ENCODE assay signal across 10 cellular contexts in the genomic region with DNA sequence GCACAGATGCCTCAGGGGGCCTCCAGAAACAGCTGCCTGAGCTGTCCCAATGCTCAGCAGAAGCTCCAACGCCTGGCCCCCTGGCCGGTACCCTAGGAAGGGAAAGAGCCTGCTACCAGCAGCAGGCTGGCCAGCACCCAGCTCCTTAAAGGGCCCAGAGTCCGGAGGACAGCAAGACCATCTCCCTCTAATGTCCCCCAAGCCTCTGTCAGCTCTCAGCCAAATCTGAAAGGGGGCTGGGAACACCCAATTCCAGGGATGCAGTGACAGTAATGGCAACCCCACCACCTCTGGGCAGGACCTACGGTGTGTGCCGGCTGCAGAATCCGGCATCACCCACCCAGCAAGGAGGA. TPM values are rescaled to one million over a fixed set of nuclear protein-coding genes. Genes with fewer than 3 reads are reported as not detected.
DNase-seq lines count a peak whose midpoint lies in the region; ATAC-seq and TF ChIP-seq lines count a peak whose summit lies in the region.
"Had no signal": no experiment of that assay in that cellular context is flagged by ENCODE, and none has a peak within 500 bp of the region (broad histone marks: within the 10 kb centered on the region; RNA-seq: fewer than 3 reads in every experiment).

No MANE protein-coding gene starts in this region.

- H3K79me2 ChIP-seq in PC-9 (ENCODE audit: low read depth), result peaks cover 91% of the 10 kb centered on the region

- no TSS peak for BruUV-seq in PC-9 (replicated peaks; lab: Mats Ljungman, UMichigan)

- peaks cover 47% of the 10 kb centered on the region for H3K4me1 ChIP-seq in PC-9 (replicated peaks; ENCODE audit: insufficient read depth)

- H3F3A ChIP-seq in PC-9 (ENCODE audit: insufficient read depth, low read depth), result peaks cover 34% of the 10 kb centered on the region

- no peak overlapping the region for H2AFZ ChIP-seq in PC-9

- peaks cover 60% of the 10 kb centered on the region for H3K4me1 Mint-ChIP-seq in brain
- peaks cover 63 to 73% of the 10 kb centered on the region in 2 donors for H3K4me1 Mint-ChIP-seq in natural killer cell treated with Interleukin-12 subunit alpha and Interleukin-12 subunit beta and Interleukin-15 and Interleukin-18, amount 100 ng/mL, for 72 hours (ENCODE audit: low read depth in 2 of 2)

- peak overlapping the region; percentile 91 for H3K4me3 ChIP-seq in Jurkat, Clone E6-1 (ENCODE audit: low read length)
- H3K4me3 ChIP-seq in PC-9, result no peak overlapping the region

- intact Hi-C loops in PC-9 (cut with micrococcal nuclease; ENCODE audit: unreplicated experiment), result no loop called here

- peak overlapping the region in 3 of 5 experiments; percentile 66 to 97 (median 69) for H3K4me3 Mint-ChIP-seq in brain
- peak overlapping the region; percentile 100 for H3K4me3 Mint-ChIP-seq in natural killer cell treated with Interleukin-12 subunit alpha and Interleukin-12 subunit beta and Interleukin-15 and Interleukin-18, amount 100 ng/mL, for 72 hours

- H3K36me3 ChIP-seq in PC-9 (ENCODE audit: low read depth), result no peaks in the 10 kb centered on the region

- H3K9me3 ChIP-seq in PC-9 (ENCODE audit: insufficient read depth, low read depth), result no peaks in the 10 kb centered on the region

- DNase-seq in CD1c-positive myeloid dendritic cell (ENCODE audit: extremely low spot score) (peak; percentile 1), PC-9 (no peak), iPS-NIHi11 (ENCODE audit: low spot score) (no peak), epidermal melanocyte (ENCODE audit: insufficient read length, low spot score) (no peak)
- no peak for DNase-seq in Jurkat, Clone E6-1 (ENCODE audit: low read depth, low spot score)
- DNase-seq in natural killer cell treated with Interleukin-12 subunit alpha and Interleukin-12 subunit beta and Interleukin-15 and Interleukin-18, amount 100 ng/mL, for 72 hours (ENCODE audit: low spot score), result no peak
- DNase-seq: EL, NCI-H226 had no signal

- H4K20me1 ChIP-seq in PC-9 (ENCODE audit: insufficient read depth), result peaks cover 83% of the 10 kb centered on the region

- CTCF ChIA-PET in PC-9 (lab: Charles Lee), result interaction anchor here (0.6 kb wide), 1 partner anchor 92 kb away, joined by 8 read pairs; no protein-coding TSS in a partner anchor

- no peak overlapping the region for H3K27ac ChIP-seq in PC-9

- peak overlapping the region in 4 of 5 experiments; percentile 37 to 82 (median 56) for H3K27ac Mint-ChIP-seq in brain
- peak overlapping the region; percentile 88 to 99 for H3K27ac Mint-ChIP-seq in natural killer cell treated with Interleukin-12 subunit alpha and Interleukin-12 subunit beta and Interleukin-15 and Interleukin-18, amount 100 ng/mL, for 72 hours

- no peak for ATAC-seq in natural killer cell treated with Interleukin-12 subunit alpha and Interleukin-12 subunit beta and Interleukin-15 and Interleukin-18, amount 100 ng/mL, for 72 hours
- no peak for ATAC-seq in HG03280 (IDR thresholded peaks at IDR 0.05; ENCODE audit: unreplicated experiment)

- peaks cover 0 to 4% (median 0%) of the 10 kb centered on the region in 5 experiments for H3K9me3 Mint-ChIP-seq in brain
- H3K9me3 Mint-ChIP-seq in natural killer cell treated with Interleukin-12 subunit alpha and Interleukin-12 subunit beta and Interleukin-15 and Interleukin-18, amount 100 ng/mL, for 72 hours, result no peaks in the 10 kb centered on the region

- POLR2A ChIA-PET in PC-9 (lab: Charles Lee; ENCODE audit: unreplicated experiment), result no interaction called here

- H3K27me3 Mint-ChIP-seq in brain, result peaks cover 4% of the 10 kb centered on the region
- no peaks in the 10 kb centered on the region for H3K27me3 Mint-ChIP-seq in natural killer cell treated with Interleukin-12 subunit alpha and Interleukin-12 subunit beta and Interleukin-15 and Interleukin-18, amount 100 ng/mL, for 72 hours

- TF ChIP-seq CTCF in brain (conservative IDR thresholded peaks at IDR 0.05) (no peak), PC-9 (conservative IDR thresholded peaks at IDR 0.05) (no peak)

- no peak overlapping the region for H3K4me2 ChIP-seq in PC-9

- H3K27me3 ChIP-seq in PC-9 (ENCODE audit: insufficient read depth, low read depth), result no peaks in the 10 kb centered on the region

- H3K9me2 ChIP-seq in PC-9 (ENCODE audit: insufficient read depth), result no peaks in the 10 kb centered on the region

- H3K36me3 Mint-ChIP-seq in brain, result peaks cover 18% of the 10 kb centered on the region
- peaks cover 35% of the 10 kb centered on the region for H3K36me3 Mint-ChIP-seq in natural killer cell treated with Interleukin-12 subunit alpha and Interleukin-12 subunit beta and Interleukin-15 and Interleukin-18, amount 100 ng/mL, for 72 hours

RNA-seq across cellular contexts. Expression of a gene that starts 4.2 kb away (rescaled TPM):
- polyA plus RNA-seq in Jurkat, Clone E6-1 (2012; ENCODE audit: insufficient read depth, insufficient read length), result 249 TPM
- 61.8 TPM for polyA plus RNA-seq in brain (ENCODE audit: insufficient read depth, low read depth, low replicate concordance)
- 100 to 1,000 TPM; 260 to 492 TPM for total RNA-seq in natural killer cell treated with Interleukin-12 subunit alpha and Interleukin-12 subunit beta and Interleukin-15 and Interleukin-18, amount 100 ng/mL, for 72 hours
- total RNA-seq in PC-9 (2021), result 136 and 159 TPM in 2 replicates

RNA-seq across cellular contexts. Expression of a gene that starts 25.3 kb away (rescaled TPM):
- polyA plus RNA-seq in Jurkat, Clone E6-1 (2012; ENCODE audit: insufficient read depth, insufficient read length), result 64.3 TPM
- polyA plus RNA-seq in brain (ENCODE audit: insufficient read depth, low read depth, low replicate concordance), result 97.1 TPM
- 10 to 100 TPM; 38.2 to 53.1 TPM for total RNA-seq in natural killer cell treated with Interleukin-12 subunit alpha and Interleukin-12 subunit beta and Interleukin-15 and Interleukin-18, amount 100 ng/mL, for 72 hours
- total RNA-seq in PC-9 (2021), result 66.2 and 79.6 TPM in 2 replicates

RNA-seq across cellular contexts. Expression of a gene that starts 26.0 kb away (rescaled TPM):
- 9.9 TPM for polyA plus RNA-seq in Jurkat, Clone E6-1 (2012; ENCODE audit: insufficient read depth, insufficient read length)
- polyA plus RNA-seq in brain (ENCODE audit: insufficient read depth, low read depth, low replicate concordance), result 7.0 TPM
- 10 to 100 TPM in 1 of 2 donors, 1 to 10 TPM in 1; 8.3 to 31.6 TPM for total RNA-seq in natural killer cell treated with Interleukin-12 subunit alpha and Interleukin-12 subunit beta and Interleukin-15 and Interleukin-18, amount 100 ng/mL, for 72 hours
- total RNA-seq in PC-9 (2021), result 18.1 and 18.4 TPM in 2 replicates

RNA-seq across cellular contexts. Expression of a gene that starts 29.2 kb away (rescaled TPM):
- polyA plus RNA-seq in Jurkat, Clone E6-1 (2012; ENCODE audit: insufficient read depth, insufficient read length), result 9.7 TPM
- polyA plus RNA-seq in brain (ENCODE audit: insufficient read depth, low read depth, low replicate concordance), result 111 TPM
- total RNA-seq in natural killer cell treated with Interleukin-12 subunit alpha and Interleukin-12 subunit beta and Interleukin-15 and Interleukin-18, amount 100 ng/mL, for 72 hours, result 10 to 100 TPM; 11.9 to 15.7 TPM
- 6.5 and 14.4 TPM in 2 replicates for total RNA-seq in PC-9 (2021)

RNA-seq across cellular contexts. Expression of a gene that starts 45.3 kb away (rescaled TPM):
- polyA plus RNA-seq in Jurkat, Clone E6-1 (2012; ENCODE audit: insufficient read depth, insufficient read length), result not detected
- 4.5 TPM for polyA plus RNA-seq in brain (ENCODE audit: insufficient read depth, low read depth, low replicate concordance)
- under 1 TPM in 1 of 2 donors, not detected in 1; 0.11 TPM for total RNA-seq in natural killer cell treated with Interleukin-12 subunit alpha and Interleukin-12 subunit beta and Interleukin-15 and Interleukin-18, amount 100 ng/mL, for 72 hours
- 11.7 and 21.4 TPM in 2 replicates for total RNA-seq in PC-9 (2021)
